In genomic region chr6:32127409-32127716, GRCh38 we compare ENCODE assay signal across 8 cellular contexts. TPM values are rescaled to one million over a fixed set of nuclear protein-coding genes. Genes with fewer than 3 reads are reported as not detected.
DNase-seq lines count a peak whose midpoint lies in the region; ATAC-seq and TF ChIP-seq lines count a peak whose summit lies in the region.

No MANE protein-coding gene starts in this region.

- TF ChIP-seq POLR2A in adrenal gland (IDR thresholded peaks at IDR 0.05) = no peak

- H3K27ac ChIP-seq in adrenal gland (peak overlapping the region in 2 of 5 donors; percentile 79 to 94), left lung (peak overlapping the region; percentile 82 to 86), temporal lobe (ENCODE audit: low read depth, low read length) (peak overlapping the region; percentile 93)

- H3K4me1 Mint-ChIP-seq in activated CD4-positive, alpha-beta T cell treated with anti-CD3 and anti-CD28 coated beads, Interleukin-2, amount 10 ng/mL, durations not matched to agents 24 days and 14 days = peaks cover 39% of the 10 kb centered on the region

- peak overlapping the region; percentile 100 for H3K4me3 Mint-ChIP-seq in activated CD4-positive, alpha-beta T cell treated with anti-CD3 and anti-CD28 coated beads, Interleukin-2, amount 10 ng/mL, durations not matched to agents 24 days and 14 days

- no peaks in the 10 kb centered on the region for H3K9me3 ChIP-seq in adrenal gland (replicated peaks in 1 of 3)
- H3K9me3 ChIP-seq in left lung = no peaks in the 10 kb centered on the region

- 2 to 7% (median 4%) methylated on average over 6 to 9 of the region's 9 CpGs for WGBS in adrenal gland, 4 donors

- peaks cover 0 to 34% of the 10 kb centered on the region in 2 donors for H3K36me3 ChIP-seq in adrenal gland (replicated peaks in 1 of 2)
- H3K36me3 ChIP-seq in left lung = peaks cover 0 to 43% of the 10 kb centered on the region in 2 donors

- TF ChIP-seq CTCF in adrenal gland (IDR thresholded peaks at IDR 0.05) = no peak
- TF ChIP-seq CTCF in left lung (IDR thresholded peaks at IDR 0.05) = no peak

- peaks cover 2% of the 10 kb centered on the region for H3K27me3 Mint-ChIP-seq in activated CD4-positive, alpha-beta T cell treated with anti-CD3 and anti-CD28 coated beads, Interleukin-2, amount 10 ng/mL, durations not matched to agents 24 days and 14 days

- no peaks in the 10 kb centered on the region for H3K9me3 Mint-ChIP-seq in activated CD4-positive, alpha-beta T cell treated with anti-CD3 and anti-CD28 coated beads, Interleukin-2, amount 10 ng/mL, durations not matched to agents 24 days and 14 days

- H3K27me3 ChIP-seq in adrenal gland (no peaks in the 10 kb centered on the region), left lung (no peaks in the 10 kb centered on the region)

- peaks cover 20 to 29% of the 10 kb centered on the region in 2 donors for H3K4me1 ChIP-seq in adrenal gland (replicated peaks in 1 of 2)
- peaks cover 22 to 32% of the 10 kb centered on the region in 2 donors for H3K4me1 ChIP-seq in left lung

- intact Hi-C loops in activated CD4-positive, alpha-beta T cell treated with anti-CD3 and anti-CD28 coated beads, Interleukin-2, amount 10 ng/mL, durations not matched to agents 24 days and 14 days (cut with micrococcal nuclease) = loop anchor here (1.0 to 5.0 kb wide), 2 partner anchors 8 to 715 kb away; partner anchors contain the start of gene PSMB8
- intact Hi-C loops in adrenal gland (cut with DNase I) = no loop called here
- intact Hi-C loops in left lung (cut with DNase I) = no loop called here

- H3K4me3 ChIP-seq in adrenal gland = peak overlapping the region in 3 of 4 donors; percentile 88 to 100 (median 96)
- H3K4me3 ChIP-seq in left lung = peak overlapping the region; percentile 89 to 91

- H3K36me3 Mint-ChIP-seq in activated CD4-positive, alpha-beta T cell treated with anti-CD3 and anti-CD28 coated beads, Interleukin-2, amount 10 ng/mL, durations not matched to agents 24 days and 14 days (ENCODE audit: low read depth) = peaks cover 25% of the 10 kb centered on the region

- ATAC-seq in left lung (no peak), HG02852 (IDR thresholded peaks at IDR 0.05; ENCODE audit: unreplicated experiment) (no peak)

- peak overlapping the region; percentile 96 for H3K27ac Mint-ChIP-seq in activated CD4-positive, alpha-beta T cell treated with anti-CD3 and anti-CD28 coated beads, Interleukin-2, amount 10 ng/mL, durations not matched to agents 24 days and 14 days

- no peak for DNase-seq in activated CD4-positive, alpha-beta T cell treated with anti-CD3 and anti-CD28 coated beads, Interleukin-2, amount 10 ng/mL, durations not matched to agents 24 days and 14 days
- no peak for DNase-seq in activated CD4-positive, alpha-beta T cell treated with anti-CD3 and anti-CD28 coated beads, Interleukin-2, amount 50 U/mL, for 48 hours
- DNase-seq in adrenal gland (no peak), left lung (no peak), GF-D8 (lab: John Stamatoyannopoulos, UW) (no peak), dermis blood vessel endothelial cell (no peak)

RNA-seq across cellular contexts. Expression of gene ATF6B, which starts 0.7 kb away (rescaled TPM):
- total RNA-seq in activated CD4-positive, alpha-beta T cell treated with anti-CD3 and anti-CD28 coated beads, Interleukin-2, amount 10 ng/mL, durations not matched to agents 24 days and 14 days = 72.9 and 81.0 TPM in 2 replicates
- total RNA-seq in adrenal gland (100 to 1,000 TPM in 2 of 8 donors, 10 to 100 TPM in 6; 22.3 to 109 (median 40.8) TPM), left lung (10 to 100 TPM; 70.7 to 72.1 TPM), temporal lobe (16.7 TPM), dermis blood vessel endothelial cell (13.4 and 20.5 TPM in 2 replicates)
- 100 to 1,000 TPM in 1 of 3 donors, 10 to 100 TPM in 2; 42.3 to 136 (median 67.3) TPM for polyA plus RNA-seq in adrenal gland

RNA-seq across cellular contexts. Expression of gene FKBPL, which starts 2.7 kb away (rescaled TPM):
- total RNA-seq in activated CD4-positive, alpha-beta T cell treated with anti-CD3 and anti-CD28 coated beads, Interleukin-2, amount 10 ng/mL, durations not matched to agents 24 days and 14 days = 6.2 and 6.9 TPM in 2 replicates
- 1 to 10 TPM; 1.6 to 8.0 (median 5.8) TPM for total RNA-seq in adrenal gland
- 1 to 10 TPM; 4.9 to 6.1 (median 6.0) TPM for polyA plus RNA-seq in adrenal gland
- 1 to 10 TPM; 3.6 to 5.3 TPM for total RNA-seq in left lung
- total RNA-seq in temporal lobe = 2.7 TPM
- total RNA-seq in dermis blood vessel endothelial cell = 6.9 and 8.3 TPM in 2 replicates

RNA-seq across cellular contexts. Expression of gene TNXB, which starts 18.2 kb away (rescaled TPM):
- 3.3 and 4.6 TPM in 2 replicates for total RNA-seq in activated CD4-positive, alpha-beta T cell treated with anti-CD3 and anti-CD28 coated beads, Interleukin-2, amount 10 ng/mL, durations not matched to agents 24 days and 14 days
- total RNA-seq in adrenal gland (100 to 1,000 TPM; 105 to 403 (median 213) TPM), left lung (10 to 100 TPM; 44.8 to 78.4 TPM), temporal lobe (10.1 TPM), dermis blood vessel endothelial cell (4.6 and 4.8 TPM in 2 replicates)
- polyA plus RNA-seq in adrenal gland = 100 to 1,000 TPM in 2 of 3 donors, 10 to 100 TPM in 1; 19.6 to 506 (median 248) TPM

RNA-seq across cellular contexts. Expression of gene PRRT1, which starts 24.4 kb away (rescaled TPM):
- 0.24 and 0.35 TPM in 2 replicates for total RNA-seq in activated CD4-positive, alpha-beta T cell treated with anti-CD3 and anti-CD28 coated beads, Interleukin-2, amount 10 ng/mL, durations not matched to agents 24 days and 14 days
- total RNA-seq in adrenal gland (1 to 10 TPM in 6 of 8 donors, under 1 TPM in 1, not detected in 1; 0.66 to 4.8 (median 2.0) TPM), left lung (1 to 10 TPM; 1.0 to 1.6 TPM), temporal lobe (0.74 TPM), dermis blood vessel endothelial cell (0.05 TPM in 1 of 2 replicates, not detected in the other)
- 10 to 100 TPM in 2 of 3 donors, 1 to 10 TPM in 1; 1.6 to 26.0 (median 14.7) TPM for polyA plus RNA-seq in adrenal gland

RNA-seq across cellular contexts. Expression of gene PPT2, which starts 26.6 kb away (rescaled TPM):
- total RNA-seq in activated CD4-positive, alpha-beta T cell treated with anti-CD3 and anti-CD28 coated beads, Interleukin-2, amount 10 ng/mL, durations not matched to agents 24 days and 14 days = 11.3 and 12.7 TPM in 2 replicates
- 10 to 100 TPM; 10.4 to 33.6 (median 27.0) TPM for total RNA-seq in adrenal gland
- polyA plus RNA-seq in adrenal gland = 10 to 100 TPM; 15.8 to 19.9 (median 16.5) TPM
- total RNA-seq in left lung = 10 to 100 TPM in 1 of 2 donors, 1 to 10 TPM in 1; 8.9 to 17.9 TPM
- 15.5 TPM for total RNA-seq in temporal lobe
- 69.8 and 82.5 TPM in 2 replicates for total RNA-seq in dermis blood vessel endothelial cell
